ENCODE assay signal across 20 cellular contexts in the genomic region with DNA sequence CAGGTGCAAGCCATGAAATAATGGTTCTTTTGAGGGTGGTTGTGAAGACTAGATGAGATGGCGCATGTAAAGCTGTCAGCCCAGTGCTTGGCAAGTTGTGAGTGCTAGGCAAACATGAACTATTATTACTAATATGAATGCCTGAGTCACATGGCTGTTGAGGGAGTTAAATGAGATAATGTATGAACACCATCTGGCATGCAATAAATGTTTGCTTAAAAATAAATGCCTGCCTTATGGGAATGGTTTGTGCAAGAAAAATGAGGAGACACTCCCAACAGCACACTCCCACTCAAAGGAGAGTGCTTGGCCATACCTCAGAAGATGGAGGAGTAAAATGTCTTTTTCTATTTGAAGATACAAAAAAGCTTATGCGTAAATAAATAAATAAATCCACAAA. TPM values are rescaled to one million over a fixed set of nuclear protein-coding genes. Genes with fewer than 3 reads are reported as not detected.
A peak's percentile ranks its signal among the peaks of the same experiment; 100 is the strongest.
DNase-seq lines count a peak whose midpoint lies in the region; ATAC-seq, FAIRE-seq and TF ChIP-seq lines count a peak whose summit lies in the region.
"Had no signal": no experiment of that assay in that cellular context is flagged by ENCODE, and none has a peak within 500 bp of the region (broad histone marks: within the 10 kb centered on the region; RNA-seq: fewer than 3 reads in every experiment).

No MANE protein-coding gene starts in this region.

- H3K27ac Mint-ChIP-seq in activated T-cell treated with anti-CD3 and anti-CD28 coated beads, Interleukin-2, amount 50 U/mL, for 72 hours = peak overlapping the region; percentile 8
- H3K27ac Mint-ChIP-seq in WTC11 (peak overlapping the region; percentile 17; the same call in 1 of the 2 replicates), glutamatergic neuron (ENCODE audit: unreplicated experiment) (no peak overlapping the region), type B pancreatic cell (peak overlapping the region; percentile 85)
- H3K27ac Mint-ChIP-seq: T-helper 1 cell treated with Interleukin-12 subunit alpha and Interleukin-12 subunit beta and Interleukin-4 antibody, amounts not matched to agents 30 μg/mL and 1 μg/mL, for 36 hours had no signal

- POLR2A ChIA-PET in WTC11 (lab: Charles Lee) = no interaction called here

- no peak for TF ChIP-seq CTCF in WTC11 (IDR thresholded peaks at IDR 0.05)
- no peak for TF ChIP-seq CTCF in glutamatergic neuron (IDR thresholded peaks at IDR 0.05; ENCODE audit: partially characterized antibody, unreplicated experiment)
- TF ChIP-seq CTCF in type B pancreatic cell (conservative IDR thresholded peaks at IDR 0.05) = no peak

- H3K4me1 Mint-ChIP-seq in activated T-cell treated with anti-CD3 and anti-CD28 coated beads, Interleukin-2, amount 50 U/mL, for 72 hours (ENCODE audit: low read depth) = peaks cover 36% of the 10 kb centered on the region
- H3K4me1 Mint-ChIP-seq in activated T-cell treated with anti-CD3 and anti-CD28 coated beads, Interleukin-2, amount 50 U/mL, for 4 hours (ENCODE audit: low read depth) = peaks cover 23% of the 10 kb centered on the region
- peaks cover 5% of the 10 kb centered on the region for H3K4me1 Mint-ChIP-seq in WTC11
- peaks cover 3% of the 10 kb centered on the region for H3K4me1 Mint-ChIP-seq in glutamatergic neuron (ENCODE audit: low read depth, unreplicated experiment)
- peaks cover 19% of the 10 kb centered on the region for H3K4me1 Mint-ChIP-seq in type B pancreatic cell (ENCODE audit: unreplicated experiment)

- no peak for DNase-seq in activated T-cell treated with anti-CD3 and anti-CD28 coated beads, Interleukin-2, amount 50 U/mL, for 72 hours
- no peak for DNase-seq in activated T-cell treated with anti-CD3 and anti-CD28 coated beads, Interleukin-2, amount 50 U/mL, for 4 hours
- DNase-seq in WTC11 (ENCODE audit: low spot score) = no peak
- DNase-seq in glutamatergic neuron = no peak
- DNase-seq in type B pancreatic cell (ENCODE audit: extremely low spot score, unreplicated experiment) = no peak
- no peak for DNase-seq in T-helper 1 cell
- no peak for DNase-seq in GM19239 (ENCODE audit: insufficient read length, low spot score)
- DNase-seq in A172 (ENCODE audit: low spot score) = no peak
- DNase-seq: activated effector memory CD4-positive, alpha-beta T cell treated with Interleukin-2 at 50 U/mL for 16 hours; effector memory CD4-positive, alpha-beta T cell; foreskin fibroblast; Karpas-422; mesendoderm; NCI-H1048; NCI-H526; SIG-M5; stimulated activated naive CD4-positive, alpha-beta T cell; trophoblast cell had no signal

- CTCF ChIA-PET in WTC11 (lab: Charles Lee) = interaction anchor here (2.9 kb wide), 1 partner anchor 7 kb away, joined by 27 read pairs; no protein-coding TSS in a partner anchor

- peak overlapping the region in 1 of 2 donors; percentile 12 for H3K4me3 Mint-ChIP-seq in activated T-cell treated with anti-CD3 and anti-CD28 coated beads, Interleukin-2, amount 50 U/mL, for 72 hours
- H3K4me3 Mint-ChIP-seq in activated T-cell treated with anti-CD3 and anti-CD28 coated beads, Interleukin-2, amount 50 U/mL, for 4 hours = no peak overlapping the region
- H3K4me3 Mint-ChIP-seq in WTC11 = no peak overlapping the region
- peak overlapping the region; percentile 49 for H3K4me3 Mint-ChIP-seq in glutamatergic neuron (ENCODE audit: unreplicated experiment)
- H3K4me3 Mint-ChIP-seq in type B pancreatic cell = peak overlapping the region; percentile 49
- H3K4me3 Mint-ChIP-seq: T-helper 1 cell treated with Interleukin-12 subunit alpha and Interleukin-12 subunit beta and Interleukin-4 antibody, amounts not matched to agents 30 μg/mL and 1 μg/mL, for 36 hours had no signal

- no peak for ATAC-seq in activated T-cell treated with anti-CD3 and anti-CD28 coated beads, Interleukin-2, amount 50 U/mL, for 72 hours (replicated peaks in 1 of 2)
- ATAC-seq in activated T-cell treated with anti-CD3 and anti-CD28 coated beads, Interleukin-2, amount 50 U/mL, for 4 hours = no peak
- no peak for ATAC-seq in WTC11

- H3K9me3 Mint-ChIP-seq in activated T-cell treated with anti-CD3 and anti-CD28 coated beads, Interleukin-2, amount 50 U/mL, for 72 hours = no peaks in the 10 kb centered on the region
- no peaks in the 10 kb centered on the region for H3K9me3 Mint-ChIP-seq in activated T-cell treated with anti-CD3 and anti-CD28 coated beads, Interleukin-2, amount 50 U/mL, for 4 hours
- no peaks in the 10 kb centered on the region for H3K9me3 Mint-ChIP-seq in WTC11
- H3K9me3 Mint-ChIP-seq in glutamatergic neuron (ENCODE audit: unreplicated experiment) = peaks cover 8% of the 10 kb centered on the region
- H3K9me3 Mint-ChIP-seq in type B pancreatic cell = no peaks in the 10 kb centered on the region
- H3K9me3 Mint-ChIP-seq: T-helper 1 cell treated with Interleukin-12 subunit alpha and Interleukin-12 subunit beta and Interleukin-4 antibody, amounts not matched to agents 30 μg/mL and 1 μg/mL, for 36 hours had no signal

- peaks cover 0 to 6% of the 10 kb centered on the region in 2 donors for H3K36me3 Mint-ChIP-seq in activated T-cell treated with anti-CD3 and anti-CD28 coated beads, Interleukin-2, amount 50 U/mL, for 72 hours (ENCODE audit: insufficient read depth in 2 of 2)
- H3K36me3 Mint-ChIP-seq in activated T-cell treated with anti-CD3 and anti-CD28 coated beads, Interleukin-2, amount 50 U/mL, for 4 hours (ENCODE audit: insufficient read depth) = no peaks in the 10 kb centered on the region
- peaks cover 3% of the 10 kb centered on the region; the same call in 1 of the 2 replicates for H3K36me3 Mint-ChIP-seq in WTC11
- H3K36me3 Mint-ChIP-seq in glutamatergic neuron (ENCODE audit: unreplicated experiment) = no peaks in the 10 kb centered on the region
- peaks cover 3% of the 10 kb centered on the region for H3K36me3 Mint-ChIP-seq in type B pancreatic cell

- no peak for FAIRE-seq in GM19239 (lab: Jason Lieb, UNC)
- FAIRE-seq: G401.6 had no signal

- H3K27me3 Mint-ChIP-seq in activated T-cell treated with anti-CD3 and anti-CD28 coated beads, Interleukin-2, amount 50 U/mL, for 72 hours (ENCODE audit: low read depth) = no peaks in the 10 kb centered on the region
- H3K27me3 Mint-ChIP-seq in activated T-cell treated with anti-CD3 and anti-CD28 coated beads, Interleukin-2, amount 50 U/mL, for 4 hours (ENCODE audit: low read depth) = no peaks in the 10 kb centered on the region
- H3K27me3 Mint-ChIP-seq in WTC11 (ENCODE audit: low read depth) (peaks cover 7% of the 10 kb centered on the region), glutamatergic neuron (ENCODE audit: unreplicated experiment) (peaks cover 5% of the 10 kb centered on the region), type B pancreatic cell (no peaks in the 10 kb centered on the region)

TF ChIP-seq in WTC11, 78 proteins besides CTCF, POLR2A, EP300 and RAD21 (continues in another document):
- TF ChIP-seq IRF1 (CRISPR knock-in tag; IDR thresholded peaks at IDR 0.05) = no peak

RNA-seq across cellular contexts. Expression of gene MAPK3, which starts 3.6 kb away (rescaled TPM):
- 100 to 1,000 TPM in 1 of 2 donors, 10 to 100 TPM in 1; 84.8 to 103 TPM for total RNA-seq in activated T-cell treated with anti-CD3 and anti-CD28 coated beads, Interleukin-2, amount 50 U/mL, for 72 hours
- 10 to 100 TPM; 29.1 to 37.5 (median 32.6) TPM for total RNA-seq in activated T-cell treated with anti-CD3 and anti-CD28 coated beads, Interleukin-2, amount 50 U/mL, for 4 hours
- total RNA-seq in WTC11 (2021) = 35.9 to 38.2 TPM (median 36.9 TPM) in 3 replicates
- 63.0 TPM for total RNA-seq in glutamatergic neuron (ENCODE audit: unreplicated experiment)
- total RNA-seq in type B pancreatic cell (ENCODE audit: low replicate concordance) = 79.6 and 88.0 TPM in 2 replicates
- total RNA-seq in A172 (2014; rRNA removed; shearing (Covaris generic)) = 34.4 and 46.6 TPM in 2 replicates

RNA-seq across cellular contexts. Expression of gene GDPD3, which starts 6.1 kb away (rescaled TPM):
- total RNA-seq in activated T-cell treated with anti-CD3 and anti-CD28 coated beads, Interleukin-2, amount 50 U/mL, for 72 hours = 10 to 100 TPM; 13.9 to 20.5 TPM
- total RNA-seq in activated T-cell treated with anti-CD3 and anti-CD28 coated beads, Interleukin-2, amount 50 U/mL, for 4 hours = 1 to 10 TPM in 2 of 3 donors, under 1 TPM in 1; 0.76 to 3.3 (median 2.7) TPM
- total RNA-seq in WTC11 (2021) = 1.5 to 2.5 TPM (median 1.8 TPM) in 3 replicates
- total RNA-seq in glutamatergic neuron (ENCODE audit: unreplicated experiment) = 4.9 TPM
- total RNA-seq in type B pancreatic cell (ENCODE audit: low replicate concordance) = 19.7 and 23.2 TPM in 2 replicates
- total RNA-seq in A172 (2014; rRNA removed; shearing (Covaris generic)) = 1.8 and 2.8 TPM in 2 replicates

RNA-seq across cellular contexts. Expression of gene YPEL3, which starts 23.4 kb away (rescaled TPM):
- 10 to 100 TPM; 60.2 to 77.8 TPM for total RNA-seq in activated T-cell treated with anti-CD3 and anti-CD28 coated beads, Interleukin-2, amount 50 U/mL, for 72 hours
- 1 to 10 TPM; 4.4 to 7.2 (median 6.1) TPM for total RNA-seq in activated T-cell treated with anti-CD3 and anti-CD28 coated beads, Interleukin-2, amount 50 U/mL, for 4 hours
- total RNA-seq in WTC11 (2021) (43.7 to 52.7 TPM (median 51.7 TPM) in 3 replicates), glutamatergic neuron (ENCODE audit: unreplicated experiment) (57.9 TPM), type B pancreatic cell (ENCODE audit: low replicate concordance) (37.9 and 61.9 TPM in 2 replicates)
- 2.9 and 7.5 TPM in 2 replicates for total RNA-seq in A172 (2014; rRNA removed; shearing (Covaris generic))

RNA-seq across cellular contexts. Expression of gene TBX6, which starts 27.7 kb away (rescaled TPM):
- 1 to 10 TPM; 4.2 to 5.8 TPM for total RNA-seq in activated T-cell treated with anti-CD3 and anti-CD28 coated beads, Interleukin-2, amount 50 U/mL, for 72 hours
- total RNA-seq in activated T-cell treated with anti-CD3 and anti-CD28 coated beads, Interleukin-2, amount 50 U/mL, for 4 hours = under 1 TPM; 0.33 to 0.87 (median 0.48) TPM
- 5.1 to 7.6 TPM (median 6.6 TPM) in 3 replicates for total RNA-seq in WTC11 (2021)
- 0.86 TPM for total RNA-seq in glutamatergic neuron (ENCODE audit: unreplicated experiment)
- total RNA-seq in type B pancreatic cell (ENCODE audit: low replicate concordance) = 1.6 TPM in 2 replicates
- total RNA-seq in A172 (2014; rRNA removed; shearing (Covaris generic)) = not detected in 2 replicates

RNA-seq across cellular contexts. Expression of gene PPP4C, which starts 43.6 kb away (rescaled TPM):
- total RNA-seq in activated T-cell treated with anti-CD3 and anti-CD28 coated beads, Interleukin-2, amount 50 U/mL, for 72 hours = 100 to 1,000 TPM; 114 to 124 TPM
- 100 to 1,000 TPM; 147 to 164 (median 152) TPM for total RNA-seq in activated T-cell treated with anti-CD3 and anti-CD28 coated beads, Interleukin-2, amount 50 U/mL, for 4 hours
- total RNA-seq in WTC11 (2021) = 159 to 164 TPM (median 161 TPM) in 3 replicates
- total RNA-seq in glutamatergic neuron (ENCODE audit: unreplicated experiment) = 124 TPM
- 128 and 155 TPM in 2 replicates for total RNA-seq in type B pancreatic cell (ENCODE audit: low replicate concordance)
- total RNA-seq in A172 (2014; rRNA removed; shearing (Covaris generic)) = 185 and 215 TPM in 2 replicates

Comparison
In these comparisons a context has a peak if more than half of its experiments do, and no peak if none do; other contexts are left out.
1. H3K4me3 Mint-ChIP-seq: peak in glutamatergic neuron (single experiment) and type B pancreatic cell (single experiment); none in activated T-cell treated with anti-CD3 and anti-CD28 coated beads, Interleukin-2, amount 50 U/mL, for 4 hours (single experiment) and WTC11 (single experiment).